In genomic region chr3:40971191-40972168, GRCh38 we compare ENCODE assay signal across 8 cellular contexts.
A peak's percentile ranks its signal among the peaks of the same experiment; 100 is the strongest.
DNase-seq lines count a peak whose midpoint lies in the region; ATAC-seq, FAIRE-seq and TF ChIP-seq lines count a peak whose summit lies in the region.

No MANE protein-coding gene starts in this region.

- peak overlapping the region; percentile 80 to 86 for H3K4me3 Mint-ChIP-seq in stimulated activated naive CD8-positive, alpha-beta T cell treated with anti-CD3 and anti-CD28 coated beads, Interleukin-15, amount 100 ng/mL, for 72 hours

- no peaks in the 10 kb centered on the region for H3K79me2 ChIP-seq in K562 (ENCODE audit: control insufficient read depth, insufficient read depth, low read length)

- H3K27ac Mint-ChIP-seq in stimulated activated naive CD8-positive, alpha-beta T cell treated with anti-CD3 and anti-CD28 coated beads, Interleukin-15, amount 100 ng/mL, for 72 hours, result peak overlapping the region; percentile 97 to 98

- H4K20me1 ChIP-seq in K562 (replicated peaks; ENCODE audit: control insufficient read depth, insufficient read depth, low read length), result 0 out of 2 replicates have a peak, but pooled peaks cover 4% of the 10 kb centered on the region

- no peak overlapping the region for H2AFZ ChIP-seq in K562 (ENCODE audit: low read depth, low read length)

- POLR2A ChIA-PET in K562 (lab: Yijun Ruan, JAX), result interaction anchor here (0.5 kb wide), 1 partner anchor 11 kb away, joined by 4 read pairs; no protein-coding TSS in a partner anchor
- POLR2A ChIA-PET in HEK293T (lab: Yijun Ruan, JAX), result no interaction called here

- H3K27me3 ChIP-seq in K562 (ENCODE audit: control insufficient read depth in 2 of 2, insufficient read depth in 2 of 2, low read length in 2 of 2), result 0 out of 5 replicates have a peak, but pooled peaks cover 0 to 7% of the 10 kb centered on the region in 2 experiments
- H3K27me3 ChIP-seq in layer of hippocampus (ENCODE audit: control insufficient read depth, insufficient read depth, low read length), result no peaks in the 10 kb centered on the region

- WGBS in K562 (ENCODE audit: insufficient coverage, low coverage, missing lambda C conversion rate), result 3% methylated on average over 9 of the region's 10 CpGs

- no peak for TF ChIP-seq CTCF in K562 (IDR thresholded peaks at IDR 0.05 in 2 of 3, conservative IDR thresholded peaks at IDR 0.05 in 1 of 3; ENCODE audit: insufficient read depth in 2 of 3, low read depth in 1 of 3, low read length in 3 of 3)

- no peaks in the 10 kb centered on the region for H3K9me3 ChIP-seq in K562 (replicated peaks; ENCODE audit: control insufficient read depth, insufficient read depth, low read depth, low read length)

- no peak for TF ChIP-seq POLR2A in K562 (conservative IDR thresholded peaks at IDR 0.05)

- H3K27ac ChIP-seq in K562 (ENCODE audit: extremely low read depth, low read depth, low read length), result no peak overlapping the region
- H3K27ac ChIP-seq in layer of hippocampus (ENCODE audit: low read depth, low read length), result peak overlapping the region; percentile 48

- no peak overlapping the region for H3K9ac ChIP-seq in K562 (ENCODE audit: insufficient read depth in 1 of 2, low read depth in 2 of 2, low read length in 2 of 2)

- no peak overlapping the region for H3K4me3 ChIP-seq in K562

- CTCF ChIA-PET in K562 (lab: Yijun Ruan, JAX; ENCODE audit: low intra/inter-chr PET ratio), result no interaction called here
- CTCF ChIA-PET in HEK293T (lab: Yijun Ruan, JAX), result no interaction called here

- FAIRE-seq in K562 (lab: Jason Lieb, UNC), result peak; percentile 44

- BruUV-seq in K562 (replicated peaks; lab: Mats Ljungman, UMichigan), result no TSS peak

- DNase-seq in CD1c-positive myeloid dendritic cell (ENCODE audit: extremely low spot score) (peak; percentile 86), NCI-H748 treated with DMSO at 0.1 percent for 48 hours (lab: John Stamatoyannopoulos, UW) (peak; percentile 40), K562 (ENCODE audit: extremely low read depth in 1 of 4, low spot score in 3 of 4) (peak in 1 of 4 experiments; percentile 22), HEK293T (ENCODE audit: extremely low spot score) (no peak)
- peak; percentile 43 to 75 for DNase-seq in stimulated activated naive CD8-positive, alpha-beta T cell treated with anti-CD3 and anti-CD28 coated beads, Interleukin-15, amount 100 ng/mL, for 72 hours

- ATAC-seq in GM18909 (IDR thresholded peaks at IDR 0.05; ENCODE audit: poor library complexity, unreplicated experiment) (peak; percentile 96), HG03103 (IDR thresholded peaks at IDR 0.05; ENCODE audit: low read depth, unreplicated experiment) (peak; percentile 96), K562 (no peak)
- ATAC-seq in stimulated activated naive CD8-positive, alpha-beta T cell treated with anti-CD3 and anti-CD28 coated beads, Interleukin-15, amount 100 ng/mL, for 72 hours, result peak; percentile 93

- no peaks in the 10 kb centered on the region for H3K9me1 ChIP-seq in K562 (ENCODE audit: control insufficient read depth, insufficient read depth, low read length)

- H3K36me3 ChIP-seq in K562 (ENCODE audit: control insufficient read depth, insufficient read depth, low read length), result no peaks in the 10 kb centered on the region

- H3K27me3 Mint-ChIP-seq in stimulated activated naive CD8-positive, alpha-beta T cell treated with anti-CD3 and anti-CD28 coated beads, Interleukin-15, amount 100 ng/mL, for 72 hours, result peaks cover 18% of the 10 kb centered on the region

- H3K9me3 Mint-ChIP-seq in stimulated activated naive CD8-positive, alpha-beta T cell treated with anti-CD3 and anti-CD28 coated beads, Interleukin-15, amount 100 ng/mL, for 72 hours, result peaks cover 0 to 4% of the 10 kb centered on the region in 2 donors

- peaks cover 51% of the 10 kb centered on the region for H3K4me1 Mint-ChIP-seq in stimulated activated naive CD8-positive, alpha-beta T cell treated with anti-CD3 and anti-CD28 coated beads, Interleukin-15, amount 100 ng/mL, for 72 hours

- in situ Hi-C loops in K562 (cut with MboI), result no loop called here

- intact Hi-C loops in K562 (cut with micrococcal nuclease), result no loop called here

- 0 out of 4 replicates have a peak, but pooled peaks of 1 of the 2 experiments have one; percentile 11 for TF ChIP-seq RAD21 in K562 (CRISPR knock-in tag; conservative IDR thresholded peaks at IDR 0.05 in 1 of 2, IDR thresholded peaks at IDR 0.05 in 1 of 2)

- no peak for TF ChIP-seq EP300 in K562 (IDR thresholded peaks at IDR 0.05; ENCODE audit: low read length)

- H3K4me2 ChIP-seq in K562 (ENCODE audit: insufficient read depth, low read length), result no peak overlapping the region

- H3K4me1 ChIP-seq in K562 (replicated peaks in 1 of 2; ENCODE audit: control insufficient read depth in 2 of 2, insufficient read depth in 2 of 2, low read length in 2 of 2), result no peaks in the 10 kb centered on the region

TF ChIP-seq in K562, 482 proteins besides CTCF, POLR2A, EP300 and RAD21 (continues in another document):
- TF ChIP-seq GABPA (tag; conservative IDR thresholded peaks at IDR 0.05; ENCODE audit: low read depth), result peak; percentile 61
- TF ChIP-seq NR2C2 (CRISPR knock-in tag; IDR thresholded peaks at IDR 0.05), result no peak
- TF ChIP-seq NR2C2 (tag; IDR thresholded peaks at IDR 0.05), result peak; percentile 85
- no peak for TF ChIP-seq NFATC3 (IDR thresholded peaks at IDR 0.05)
- TF ChIP-seq HLTF (IDR thresholded peaks at IDR 0.05), result no peak
- TF ChIP-seq L3MBTL2 (IDR thresholded peaks at IDR 0.05), result no peak
- TF ChIP-seq ATF3 (IDR thresholded peaks at IDR 0.05), result 0 out of 2 replicates have a peak, but pooled peaks have one; percentile 14
- TF ChIP-seq ATF3 (CRISPR knock-in tag; conservative IDR thresholded peaks at IDR 0.05), result no peak
- TF ChIP-seq NEUROD1 (IDR thresholded peaks at IDR 0.05; ENCODE audit: borderline replicate concordance, low read depth, low read length, partially characterized antibody), result no peak

TF ChIP-seq in HEK293T, 16 proteins besides CTCF, POLR2A, EP300 and RAD21:
- TF ChIP-seq CTBP1 (IDR thresholded peaks at IDR 0.05; ENCODE audit: borderline replicate concordance), result no peak
- TF ChIP-seq FOXA1 (IDR thresholded peaks at IDR 0.05), result no peak
- no peak for TF ChIP-seq NFRKB (IDR thresholded peaks at IDR 0.05)
- TF ChIP-seq FOXK2 (IDR thresholded peaks at IDR 0.05), result no peak
